In the genomic region with DNA sequence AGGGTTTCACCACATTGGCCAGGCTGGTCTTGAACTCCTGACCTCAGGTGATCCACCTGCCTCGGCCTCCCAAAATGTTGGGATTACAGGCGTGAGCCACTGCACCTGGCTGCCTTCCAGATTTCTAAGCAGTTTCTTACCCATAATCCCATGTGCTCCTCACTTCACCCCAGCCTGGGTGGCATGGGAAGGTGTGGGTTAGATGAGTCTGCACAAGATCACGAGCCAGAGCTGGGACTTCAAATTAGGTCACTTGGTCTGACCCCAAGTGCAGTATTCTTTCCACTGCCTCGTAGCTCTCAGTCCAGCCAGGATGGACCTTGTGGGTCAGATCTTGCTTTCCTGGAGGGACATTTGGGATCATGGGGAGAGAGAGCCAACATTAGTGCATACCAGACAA, we compare ENCODE assay signal across 19 cellular contexts. TPM values are rescaled to one million over a fixed set of nuclear protein-coding genes. Genes with fewer than 3 reads are reported as not detected.
"Had no signal": no experiment of that assay in that cellular context is flagged by ENCODE, and none has a peak within 500 bp of the region (broad histone marks: within the 10 kb centered on the region; RNA-seq: fewer than 3 reads in every experiment).

No MANE protein-coding gene starts in this region.

- H3K4me3 ChIP-seq: adrenal gland, prostate gland, testis had no signal

- H3K36me3 ChIP-seq: adrenal gland, neutrophil, prostate gland had no signal

- H3K27ac Mint-ChIP-seq: activated CD4-positive, alpha-beta T cell treated with anti-CD3 and anti-CD28 coated beads, Interleukin-2, amount 10 ng/mL, durations not matched to agents 24 days and 14 days; endodermal cell; T-helper 1 cell treated with Interleukin-12 subunit alpha and Interleukin-12 subunit beta and Interleukin-4 antibody, amounts not matched to agents 30 μg/mL and 1 μg/mL, for 36 hours had no signal

- H3K27ac ChIP-seq: adrenal gland, neutrophil, prostate gland had no signal

- H3K27me3 ChIP-seq: adrenal gland, neutrophil, testis had no signal

- H3K36me3 Mint-ChIP-seq: immature natural killer cell; naive thymus-derived CD4-positive, alpha-beta T cell had no signal

- H3K9me3 ChIP-seq: adrenal gland, neutrophil, prostate gland, testis had no signal

- H3K27me3 Mint-ChIP-seq: activated B cell treated with CpG ODN at 0.5 μM for 24 hours; naive thymus-derived CD4-positive, alpha-beta T cell; stimulated activated naive CD8-positive, alpha-beta T cell treated with anti-CD3 and anti-CD28 coated beads, Interleukin-15, amount 100 ng/mL, for 72 hours had no signal

- ATAC-seq: naive thymus-derived CD4-positive, alpha-beta T cell; stimulated activated naive CD8-positive, alpha-beta T cell treated with anti-CD3 and anti-CD28 coated beads, Interleukin-15, amount 100 ng/mL, for 72 hours had no signal

- H3K4me1 ChIP-seq: adrenal gland, prostate gland had no signal

- DNase-seq: activated B cell treated with CpG ODN at 0.5 μM for 24 hours; activated CD4-positive, alpha-beta T cell treated with anti-CD3 and anti-CD28 coated beads, Interleukin-2, amount 10 ng/mL, durations not matched to agents 24 days and 14 days; activated CD8-positive, alpha-beta memory T cell treated with anti-CD3 and anti-CD28 coated beads for 24 hours; activated naive CD4-positive, alpha-beta T cell treated with anti-CD3 and anti-CD28 coated beads, Interleukin-2, amount 50 U/mL, for 16 hours; adrenal gland; central memory CD4-positive, alpha-beta T cell; immature natural killer cell; left colon; mammary epithelial cell; naive thymus-derived CD4-positive, alpha-beta T cell; stimulated activated CD4-positive, alpha-beta T cell treated with anti-CD3 and anti-CD28 coated beads, Interleukin-4, amount 100 ng/mL, for 1 hour; stimulated activated CD8-positive, alpha-beta memory T cell treated with anti-CD3 and anti-CD28 coated beads, Interleukin-4, amount 100 ng/mL, for 48 hours; stimulated activated naive CD8-positive, alpha-beta T cell treated with anti-CD3 and anti-CD28 coated beads, Interleukin-15, amount 100 ng/mL, for 72 hours; testis had no signal

- H3K4me3 Mint-ChIP-seq: activated B cell treated with CpG ODN at 0.5 μM for 24 hours; activated CD4-positive, alpha-beta T cell treated with anti-CD3 and anti-CD28 coated beads, Interleukin-2, amount 10 ng/mL, durations not matched to agents 24 days and 14 days; endodermal cell; stimulated activated naive CD8-positive, alpha-beta T cell treated with anti-CD3 and anti-CD28 coated beads, Interleukin-15, amount 100 ng/mL, for 72 hours; T-helper 1 cell treated with Interleukin-12 subunit alpha and Interleukin-12 subunit beta and Interleukin-4 antibody, amounts not matched to agents 30 μg/mL and 1 μg/mL, for 36 hours had no signal

- H3K9me3 Mint-ChIP-seq: activated B cell treated with CpG ODN at 0.5 μM for 24 hours; activated CD4-positive, alpha-beta T cell treated with anti-CD3 and anti-CD28 coated beads, Interleukin-2, amount 10 ng/mL, durations not matched to agents 24 days and 14 days; endodermal cell; immature natural killer cell; naive thymus-derived CD4-positive, alpha-beta T cell; stimulated activated naive CD8-positive, alpha-beta T cell treated with anti-CD3 and anti-CD28 coated beads, Interleukin-15, amount 100 ng/mL, for 72 hours; T-helper 1 cell treated with Interleukin-12 subunit alpha and Interleukin-12 subunit beta and Interleukin-4 antibody, amounts not matched to agents 30 μg/mL and 1 μg/mL, for 36 hours had no signal

RNA-seq across cellular contexts. Expression of a gene that starts 50.1 kb away (rescaled TPM):
- total RNA-seq: activated CD4-positive, alpha-beta T cell treated with anti-CD3 and anti-CD28 coated beads, Interleukin-2, amount 10 ng/mL, durations not matched to agents 24 days and 14 days; mononuclear cell; naive thymus-derived CD4-positive, alpha-beta T cell had no signal
- polyA plus RNA-seq: mammary epithelial cell; naive thymus-derived CD4-positive, alpha-beta T cell had no signal
